ENCODE assay signal across 8 cellular contexts in genomic region chr2:11784747-11785610, GRCh38. TPM values are rescaled to one million over a fixed set of nuclear protein-coding genes. Genes with fewer than 3 reads are reported as not detected.
DNase-seq lines count a peak whose midpoint lies in the region; ATAC-seq, FAIRE-seq and TF ChIP-seq lines count a peak whose summit lies in the region.

No MANE protein-coding gene starts in this region.

- H3K4me3 ChIP-seq in BJ (ENCODE audit: low read depth, low read length), result peak overlapping the region; percentile 31
- H3K4me3 ChIP-seq in keratinocyte (ENCODE audit: control insufficient read depth in 2 of 3, extremely low read depth in 1 of 3, insufficient read depth in 2 of 3, low read depth in 1 of 3, low read length in 3 of 3), result no peak overlapping the region

- H3K27ac ChIP-seq in keratinocyte (ENCODE audit: control insufficient read depth, insufficient read depth, low read length), result no peak overlapping the region

- H3K79me2 ChIP-seq in keratinocyte (ENCODE audit: control insufficient read depth, insufficient read depth, low read length), result peaks cover 10% of the 10 kb centered on the region

- H3K9me3 Mint-ChIP-seq in central memory CD8-positive, alpha-beta T cell, result no peaks in the 10 kb centered on the region

- no peaks in the 10 kb centered on the region for H3K9me3 ChIP-seq in keratinocyte (ENCODE audit: control insufficient read depth, low read depth, low read length)

- no peaks in the 10 kb centered on the region for H3K27me3 Mint-ChIP-seq in central memory CD8-positive, alpha-beta T cell

- POLR2A ChIA-PET in BJ (lab: Charles Lee), result no interaction called here

- no peaks in the 10 kb centered on the region for H3K9me1 ChIP-seq in keratinocyte (ENCODE audit: control insufficient read depth, extremely low read depth, insufficient read depth, low read length)

- CTCF ChIA-PET in BJ (lab: Yijun Ruan, JAX), result interaction anchor here (0.6 to 15.6 kb wide), 31 partner anchors 8 to 1268 kb away, joined by 3 to 423 read pairs (median 4); no protein-coding TSS in a partner anchor

- H3K36me3 Mint-ChIP-seq in central memory CD8-positive, alpha-beta T cell (ENCODE audit: insufficient read depth), result peaks cover 70% of the 10 kb centered on the region

- H3K9ac ChIP-seq in keratinocyte (ENCODE audit: control insufficient read depth, extremely low read depth, insufficient read depth, low read length), result no peak overlapping the region

- no peak for FAIRE-seq in keratinocyte (lab: Jason Lieb, UNC)

- TF ChIP-seq CTCF in BJ (IDR thresholded peaks at IDR 0.05; ENCODE audit: insufficient read depth, low read depth, low read length) (peak; percentile 99), keratinocyte (optimal IDR thresholded peaks at IDR 0.05 in 1 of 3, IDR thresholded peaks at IDR 0.05 in 1 of 3, conservative IDR thresholded peaks at IDR 0.05 in 1 of 3; ENCODE audit: extremely low read depth in 1 of 3, insufficient read depth in 2 of 3, low read length in 3 of 3) (peak; percentile 74 to 89 (median 78))

- peak; percentile 67 for ATAC-seq in HG03175 (IDR thresholded peaks at IDR 0.05; ENCODE audit: unreplicated experiment)
- peak; percentile 53 to 55 for ATAC-seq in activated CD4-positive, CD25-positive, alpha-beta regulatory T cell treated with anti-CD3 and anti-CD28 coated beads, Interleukin-2, amount 50 U/mL, for 24 hours
- peak; percentile 19 for ATAC-seq in central memory CD8-positive, alpha-beta T cell (replicated peaks; ENCODE audit: extremely low read depth, poor library complexity, severe bottlenecking)
- ATAC-seq in GM18520 (IDR thresholded peaks at IDR 0.05; ENCODE audit: unreplicated experiment), result no peak

- DNase-seq in BJ (ENCODE audit: low read depth) (no peak), keratinocyte (ENCODE audit: low read depth, low spot score) (no peak), NOMO-1 treated with DMSO at 0.1 percent for 48 hours (lab: John Stamatoyannopoulos, UW; ENCODE audit: unreplicated experiment) (no peak)
- peak; percentile 21 to 36 for DNase-seq in central memory CD8-positive, alpha-beta T cell (ENCODE audit: low spot score in 2 of 2)
- DNase-seq in stimulated activated CD4-positive, alpha-beta T cell treated with anti-CD3 and anti-CD28 coated beads, Interleukin-1b, Interleukin-23, amount 100 ng/mL, for 24 hours (ENCODE audit: low read depth in 4 of 4, low spot score in 1 of 4), result peak; percentile 9 to 30 (median 24)

- H2AFZ ChIP-seq in keratinocyte (ENCODE audit: control insufficient read depth, low read length), result no peak overlapping the region

- dilution Hi-C loops in keratinocyte (cut with MboI; ENCODE audit: extremely low pct_ligation_motif_present, low sequenced_read_pairs), result loop anchor here (25.0 kb wide), 1 partner anchor 98 kb away; no protein-coding TSS in a partner anchor

- peaks cover 7% of the 10 kb centered on the region for H4K20me1 ChIP-seq in keratinocyte (ENCODE audit: control insufficient read depth, extremely low read depth, insufficient read depth, low read length)

- H3K4me1 Mint-ChIP-seq in central memory CD8-positive, alpha-beta T cell, result peaks cover 11% of the 10 kb centered on the region

- H3K4me2 ChIP-seq in keratinocyte (ENCODE audit: control insufficient read depth, extremely low read depth, insufficient read depth, low read depth, low read length), result no peak overlapping the region

- peaks cover 19% of the 10 kb centered on the region for H3K36me3 ChIP-seq in BJ (ENCODE audit: control insufficient read depth, insufficient read depth, low read length)
- H3K36me3 ChIP-seq in keratinocyte (ENCODE audit: control insufficient read depth in 2 of 2, extremely low read depth in 1 of 2, insufficient read depth in 2 of 2, low read length in 2 of 2), result peaks cover 52 to 56% of the 10 kb centered on the region in 2 experiments

- H3K4me1 ChIP-seq in keratinocyte (ENCODE audit: control insufficient read depth, extremely low read depth, insufficient read depth, low read length), result no peaks in the 10 kb centered on the region

- H3K4me3 Mint-ChIP-seq in central memory CD8-positive, alpha-beta T cell, result no peak overlapping the region

- H3K27me3 ChIP-seq in BJ (ENCODE audit: control insufficient read depth, insufficient read depth, low read length), result no peaks in the 10 kb centered on the region
- no peaks in the 10 kb centered on the region for H3K27me3 ChIP-seq in keratinocyte (ENCODE audit: control insufficient read depth, extremely low read depth, insufficient read depth, low read length)

- no peak overlapping the region for H3K27ac Mint-ChIP-seq in central memory CD8-positive, alpha-beta T cell (ENCODE audit: low read depth)

RNA-seq across cellular contexts. Expression of gene LPIN1, which starts 38.5 kb away (rescaled TPM):
- polyA plus RNA-seq in BJ (2011; rRNA removed), result 20.7 and 20.8 TPM in 2 replicates
- polyA minus RNA-seq in BJ (2011; rRNA and poly(A)+ RNA removed), result 13.2 and 15.8 TPM in 2 replicates
- polyA plus RNA-seq in keratinocyte, result 38.9 to 81.7 TPM (median 79.6 TPM) in 3 replicates
- polyA plus RNA-seq in keratinocyte (2011; ENCODE audit: low read depth), result 7.5 TPM
- 27.8 and 38.7 TPM in 2 replicates for polyA plus RNA-seq in keratinocyte (2011; cell fraction: cytosol; rRNA removed)
- 94.9 and 97.4 TPM in 2 replicates for polyA plus RNA-seq in keratinocyte (2011; cell fraction: nucleus; rRNA removed)
- 8.6 and 50.9 TPM in 2 replicates for polyA plus RNA-seq in keratinocyte (2012; ENCODE audit: low replicate concordance)
- 27.2 to 59.8 TPM (median 50.8 TPM) in 3 replicates for polyA minus RNA-seq in keratinocyte
- 21.5 TPM for polyA minus RNA-seq in keratinocyte (2011; cell fraction: cytosol; rRNA and poly(A)+ RNA removed)
- polyA minus RNA-seq in keratinocyte (2011; cell fraction: nucleus; rRNA and poly(A)+ RNA removed), result 43.8 and 65.2 TPM in 2 replicates

Comparison
In these comparisons a context has a peak if more than half of its experiments do, and no peak if none do; other contexts are left out.
1. DNase-seq: peak in central memory CD8-positive, alpha-beta T cell (2 of 2) and stimulated activated CD4-positive, alpha-beta T cell treated with anti-CD3 and anti-CD28 coated beads, Interleukin-1b, Interleukin-23, amount 100 ng/mL, for 24 hours (4 of 4); none in BJ (single experiment), keratinocyte (single experiment) and NOMO-1 treated with DMSO at 0.1 percent for 48 hours (single experiment).